ENCODE assay signal across 8 cellular contexts in the genomic region with DNA sequence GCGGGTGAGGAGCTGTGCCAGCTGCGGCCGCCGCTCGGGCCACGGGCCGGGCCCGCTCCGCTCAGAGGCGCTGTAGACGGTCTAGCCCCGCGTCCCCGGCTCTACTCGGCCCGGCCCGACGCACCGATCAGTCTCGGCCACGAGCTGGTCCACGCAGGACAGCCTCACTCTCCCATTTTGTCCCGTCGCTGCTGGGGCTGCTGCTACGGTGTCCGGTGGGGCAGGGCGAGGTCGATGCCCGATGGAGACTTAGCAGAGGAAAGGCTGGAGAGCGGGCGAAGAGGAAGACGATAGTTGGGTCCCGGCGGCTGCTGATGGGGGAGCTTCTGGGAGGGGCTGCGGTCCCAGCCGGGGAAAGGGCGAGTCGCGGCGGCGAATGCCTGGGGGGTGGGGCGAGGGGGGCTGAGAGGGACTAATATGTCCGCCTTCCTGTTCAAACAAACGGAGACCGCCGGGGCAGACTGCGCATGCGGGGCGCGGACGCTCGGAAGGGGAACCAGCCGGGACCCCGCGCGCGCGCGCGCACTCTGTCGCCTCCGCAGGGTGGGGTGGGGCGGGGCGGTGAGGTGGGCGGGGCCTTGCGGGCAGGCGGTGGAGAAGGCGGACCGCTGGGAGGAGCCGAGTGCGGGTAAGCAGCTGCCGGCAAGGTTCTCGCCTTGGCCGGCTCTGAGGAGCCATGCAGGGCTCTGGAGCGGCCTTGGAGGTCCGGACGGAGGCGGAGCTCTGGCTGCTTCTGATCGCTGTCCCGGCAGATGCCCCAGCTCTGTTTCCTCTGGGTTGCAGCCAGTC. TPM values are rescaled to one million over a fixed set of nuclear protein-coding genes. Genes with fewer than 3 reads are reported as not detected.
DNase-seq lines count a peak whose midpoint lies in the region; ATAC-seq and TF ChIP-seq lines count a peak whose summit lies in the region.

A gene (minus strand): TSS at position 463 of the 789 bp plus-strand sequence. CDS start 903 bp downstream, outside the sequence.

- intact Hi-C loops in CD14-positive monocyte (cut with micrococcal nuclease) = loop anchor here (1.0 to 10.0 kb wide), 2 partner anchors 53 kb away; no protein-coding TSS in a partner anchor

- peaks cover 12% of the 10 kb centered on the region for H3K4me1 Mint-ChIP-seq in CD14-positive monocyte

- peak; percentile 98 for DNase-seq in CD14-positive monocyte (ENCODE audit: low spot score)
- peak; percentile 97 for DNase-seq in NCI-H748 (lab: John Stamatoyannopoulos, UW; ENCODE audit: unreplicated experiment)
- peak; percentile 99 for DNase-seq in activated CD4-positive, alpha-beta T cell treated with anti-CD3 and anti-CD28 coated beads, Interleukin-2, amount 50 U/mL, for 1 hour
- peak; percentile 77 for DNase-seq in cortex of kidney (lab: John Stamatoyannopoulos, UW)
- peak; percentile 98 for DNase-seq in left kidney (ENCODE audit: low read depth, low spot score)
- peak; percentile 97 for DNase-seq in stimulated activated CD4-positive, alpha-beta T cell treated with anti-CD3 and anti-CD28 coated beads, Interleukin-1b, Interleukin-23, amount 100 ng/mL, for 48 hours

- no peaks in the 10 kb centered on the region for H3K27me3 Mint-ChIP-seq in CD14-positive monocyte (ENCODE audit: low read depth in 3 of 3)

- H3K4me3 Mint-ChIP-seq in CD14-positive monocyte = peak within 1 kb of the TSS; percentile 95 to 97

- no peaks in the 10 kb centered on the region for H3K9me3 Mint-ChIP-seq in CD14-positive monocyte

- TF ChIP-seq CTCF in CD14-positive monocyte (IDR thresholded peaks at IDR 0.05) = no peak

- H3K27ac Mint-ChIP-seq in CD14-positive monocyte = peak within 1 kb of the TSS; percentile 96 to 99 (median 98)

- no peaks in the 10 kb centered on the region for H3K36me3 Mint-ChIP-seq in CD14-positive monocyte

- peak; percentile 89 for ATAC-seq in GM19395 (IDR thresholded peaks at IDR 0.05; ENCODE audit: unreplicated experiment)
- ATAC-seq in HG03558 (IDR thresholded peaks at IDR 0.05; ENCODE audit: extremely low read depth, unreplicated experiment) = peak; percentile 90

RNA-seq across cellular contexts. Expression of the gene that starts here (rescaled TPM):
- 10 to 100 TPM; 10.2 to 20.3 TPM for polyA plus RNA-seq in CD14-positive monocyte

Comparison
In these comparisons a context has a peak if more than half of its experiments do, and no peak if none do; other contexts are left out.
1. Peak in every context shown above with its lines: DNase-seq and ATAC-seq.